ENCODE assay signal across 1 cellular context in the genomic region with DNA sequence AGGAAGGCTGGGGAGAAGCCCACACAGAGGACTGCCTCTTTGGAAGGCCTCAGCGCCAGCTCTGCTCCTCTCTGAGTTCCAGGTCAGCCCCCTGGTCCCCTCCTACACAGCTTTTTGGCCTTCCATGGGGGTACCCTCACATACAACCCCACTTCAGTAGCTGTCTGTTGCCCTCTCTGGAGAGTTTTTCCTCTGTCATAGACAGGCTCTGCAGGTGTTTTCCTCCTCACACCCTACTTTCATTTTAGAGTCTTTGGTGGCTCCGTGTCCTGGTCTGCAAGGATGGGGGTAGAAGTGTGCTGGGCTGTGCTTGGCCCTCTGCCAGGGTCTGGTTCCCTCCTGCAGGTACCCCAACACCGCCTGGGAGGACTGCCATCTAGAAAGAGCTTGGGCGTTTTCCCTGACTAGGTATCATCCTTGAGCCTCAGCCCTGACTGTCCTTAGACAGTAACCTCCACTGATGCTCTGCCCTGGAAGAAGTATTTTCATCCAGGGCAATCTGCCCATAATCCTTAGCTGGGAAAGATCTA.
TF ChIP-seq lines count a peak whose summit lies in the region.

No MANE protein-coding gene starts in this region.

TF ChIP-seq in HCT116, 20 proteins besides CTCF, POLR2A, EP300 and RAD21 (continued from another document):
- TF ChIP-seq CBX3 (IDR thresholded peaks at IDR 0.05; ENCODE audit: low read depth) (no peak), EGR1 (IDR thresholded peaks at IDR 0.05; ENCODE audit: low read depth) (no peak), SRF (IDR thresholded peaks at IDR 0.05; ENCODE audit: low read depth) (no peak), ZNF274 (IDR thresholded peaks at IDR 0.05; ENCODE audit: low read depth, low read length) (no peak), SP1 (IDR thresholded peaks at IDR 0.05; ENCODE audit: low read depth) (no peak), ELF1 (IDR thresholded peaks at IDR 0.05; ENCODE audit: borderline replicate concordance, low read depth) (no peak), EZH2 (IDR thresholded peaks at IDR 0.05) (no peak), YY1 (IDR thresholded peaks at IDR 0.05; ENCODE audit: extremely low read depth, insufficient replicate concordance, low read depth, low read length) (no peak), SIN3A (IDR thresholded peaks at IDR 0.05; ENCODE audit: low read depth) (no peak), EZH2phosphoT487 (IDR thresholded peaks at IDR 0.05; ENCODE audit: borderline replicate concordance) (no peak), POLR2AphosphoS5 (IDR thresholded peaks at IDR 0.05; ENCODE audit: low read depth, low read length) (no peak), CEBPB (IDR thresholded peaks at IDR 0.05; ENCODE audit: low read depth) (no peak), ZBTB33 (IDR thresholded peaks at IDR 0.05; ENCODE audit: extremely low read depth, insufficient replicate concordance, low read length) (no peak), FOSL1 (IDR thresholded peaks at IDR 0.05; ENCODE audit: low read depth) (no peak)
- TF ChIP-seq, protein P1, sequence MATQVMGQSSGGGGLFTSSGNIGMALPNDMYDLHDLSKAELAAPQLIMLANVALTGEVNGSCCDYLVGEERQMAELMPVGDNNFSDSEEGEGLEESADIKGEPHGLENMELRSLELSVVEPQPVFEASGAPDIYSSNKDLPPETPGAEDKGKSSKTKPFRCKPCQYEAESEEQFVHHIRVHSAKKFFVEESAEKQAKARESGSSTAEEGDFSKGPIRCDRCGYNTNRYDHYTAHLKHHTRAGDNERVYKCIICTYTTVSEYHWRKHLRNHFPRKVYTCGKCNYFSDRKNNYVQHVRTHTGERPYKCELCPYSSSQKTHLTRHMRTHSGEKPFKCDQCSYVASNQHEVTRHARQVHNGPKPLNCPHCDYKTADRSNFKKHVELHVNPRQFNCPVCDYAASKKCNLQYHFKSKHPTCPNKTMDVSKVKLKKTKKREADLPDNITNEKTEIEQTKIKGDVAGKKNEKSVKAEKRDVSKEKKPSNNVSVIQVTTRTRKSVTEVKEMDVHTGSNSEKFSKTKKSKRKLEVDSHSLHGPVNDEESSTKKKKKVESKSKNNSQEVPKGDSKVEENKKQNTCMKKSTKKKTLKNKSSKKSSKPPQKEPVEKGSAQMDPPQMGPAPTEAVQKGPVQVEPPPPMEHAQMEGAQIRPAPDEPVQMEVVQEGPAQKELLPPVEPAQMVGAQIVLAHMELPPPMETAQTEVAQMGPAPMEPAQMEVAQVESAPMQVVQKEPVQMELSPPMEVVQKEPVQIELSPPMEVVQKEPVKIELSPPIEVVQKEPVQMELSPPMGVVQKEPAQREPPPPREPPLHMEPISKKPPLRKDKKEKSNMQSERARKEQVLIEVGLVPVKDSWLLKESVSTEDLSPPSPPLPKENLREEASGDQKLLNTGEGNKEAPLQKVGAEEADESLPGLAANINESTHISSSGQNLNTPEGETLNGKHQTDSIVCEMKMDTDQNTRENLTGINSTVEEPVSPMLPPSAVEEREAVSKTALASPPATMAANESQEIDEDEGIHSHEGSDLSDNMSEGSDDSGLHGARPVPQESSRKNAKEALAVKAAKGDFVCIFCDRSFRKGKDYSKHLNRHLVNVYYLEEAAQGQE (IDR thresholded peaks at IDR 0.05; ENCODE audit: low read depth), result no peak
- TF ChIP-seq, protein P2, sequence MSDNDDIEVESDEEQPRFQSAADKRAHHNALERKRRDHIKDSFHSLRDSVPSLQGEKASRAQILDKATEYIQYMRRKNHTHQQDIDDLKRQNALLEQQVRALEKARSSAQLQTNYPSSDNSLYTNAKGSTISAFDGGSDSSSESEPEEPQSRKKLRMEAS (IDR thresholded peaks at IDR 0.05), result no peak
- TF ChIP-seq, protein P3, sequence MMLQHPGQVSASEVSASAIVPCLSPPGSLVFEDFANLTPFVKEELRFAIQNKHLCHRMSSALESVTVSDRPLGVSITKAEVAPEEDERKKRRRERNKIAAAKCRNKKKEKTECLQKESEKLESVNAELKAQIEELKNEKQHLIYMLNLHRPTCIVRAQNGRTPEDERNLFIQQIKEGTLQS (IDR thresholded peaks at IDR 0.05), result no peak
